In genomic region chr2:39405364-39405763, GRCh38 we compare ENCODE assay signal across 17 cellular contexts.
"Had no signal": no experiment of that assay in that cellular context is flagged by ENCODE, and none has a peak within 500 bp of the region (broad histone marks: within the 10 kb centered on the region; RNA-seq: fewer than 3 reads in every experiment).

No MANE protein-coding gene starts in this region.

- ATAC-seq: activated T-cell treated with anti-CD3 and anti-CD28 coated beads, Interleukin-2, amount 50 U/mL, for 4 hours; left cardiac atrium; lower lobe of right lung; natural killer cell treated with Interleukin-12 subunit alpha and Interleukin-12 subunit beta and Interleukin-15 and Interleukin-18, amount 100 ng/mL, for 72 hours had no signal

- H3K4me3 ChIP-seq: coronary artery, esophagus squamous epithelium, hepatocyte, lower lobe of right lung, thyroid gland had no signal

- H3K4me2 ChIP-seq: hepatocyte had no signal

- H3K27me3 ChIP-seq: brain microvascular endothelial cell, esophagus squamous epithelium, hepatocyte, thyroid gland had no signal

- H3K9me3 ChIP-seq: esophagus squamous epithelium, lower lobe of right lung, thyroid gland had no signal

- H2AFZ ChIP-seq: hepatocyte, parathyroid adenoma had no signal

- FAIRE-seq: endometrium had no signal

- H3K27me3 Mint-ChIP-seq: natural killer cell treated with Interleukin-12 subunit alpha and Interleukin-12 subunit beta and Interleukin-15 and Interleukin-18, amount 100 ng/mL, for 72 hours had no signal

- H3K27ac ChIP-seq: brain microvascular endothelial cell, coronary artery, esophagus squamous epithelium, hepatocyte, lower lobe of right lung, parathyroid adenoma had no signal

- H3K9ac ChIP-seq: parathyroid adenoma had no signal

- DNase-seq: activated CD4-positive, alpha-beta T cell treated with anti-CD3 and anti-CD28 coated beads, Interleukin-2, amount 50 U/mL, for 1 hour; activated CD4-positive, CD25-positive, alpha-beta regulatory T cell treated with anti-CD3 and anti-CD28 coated beads, Interleukin-2, amount 50 U/mL, for 72 hours; activated CD8-positive, alpha-beta memory T cell treated with anti-CD3 and anti-CD28 coated beads, Interleukin-2, amount 50 U/mL, for 4 hours; activated naive CD4-positive, alpha-beta T cell treated with anti-CD3 and anti-CD28 coated beads for 36 hours; activated T-cell treated with anti-CD3 and anti-CD28 coated beads, Interleukin-2, amount 50 U/mL, for 4 hours; aorta; brain microvascular endothelial cell; esophagus squamous epithelium; left cardiac atrium; lower lobe of right lung; stimulated activated naive CD4-positive, alpha-beta T cell; thyroid gland had no signal

- H3K4me3 Mint-ChIP-seq: activated naive CD4-positive, alpha-beta T cell treated with anti-CD3 and anti-CD28 coated beads for 36 hours; activated T-cell treated with anti-CD3 and anti-CD28 coated beads, Interleukin-2, amount 50 U/mL, for 4 hours; natural killer cell treated with Interleukin-12 subunit alpha and Interleukin-12 subunit beta and Interleukin-15 and Interleukin-18, amount 100 ng/mL, for 72 hours had no signal

- H3K36me3 Mint-ChIP-seq: natural killer cell treated with Interleukin-12 subunit alpha and Interleukin-12 subunit beta and Interleukin-15 and Interleukin-18, amount 100 ng/mL, for 72 hours had no signal

- H3K27ac Mint-ChIP-seq: activated naive CD4-positive, alpha-beta T cell treated with anti-CD3 and anti-CD28 coated beads for 36 hours; natural killer cell treated with Interleukin-12 subunit alpha and Interleukin-12 subunit beta and Interleukin-15 and Interleukin-18, amount 100 ng/mL, for 72 hours had no signal

- H3K9me3 Mint-ChIP-seq: activated naive CD4-positive, alpha-beta T cell treated with anti-CD3 and anti-CD28 coated beads for 36 hours; activated T-cell treated with anti-CD3 and anti-CD28 coated beads, Interleukin-2, amount 50 U/mL, for 4 hours; natural killer cell treated with Interleukin-12 subunit alpha and Interleukin-12 subunit beta and Interleukin-15 and Interleukin-18, amount 100 ng/mL, for 72 hours had no signal

- H3K36me3 ChIP-seq: brain microvascular endothelial cell, esophagus squamous epithelium, lower lobe of right lung, thyroid gland had no signal
